ENCODE assay signal across 14 cellular contexts in genomic region chr16:30337964-30338357, GRCh38. TPM values are rescaled to one million over a fixed set of nuclear protein-coding genes. Genes with fewer than 3 reads are reported as not detected.
DNase-seq lines count a peak whose midpoint lies in the region; ATAC-seq and TF ChIP-seq lines count a peak whose summit lies in the region.
"Not testable (repeated sequence)": the region's sequence is repeated elsewhere in the genome, so short reads cannot be mapped to it uniquely, and the experiment has no call there.
"Had no signal": no experiment of that assay in that cellular context is flagged by ENCODE, and none has a peak within 500 bp of the region (broad histone marks: within the 10 kb centered on the region; RNA-seq: fewer than 3 reads in every experiment).

No MANE protein-coding gene starts in this region.

- H3K4me3 Mint-ChIP-seq in natural killer cell: peak overlapping the region; percentile 25
- H3K4me3 Mint-ChIP-seq in progenitor cell of endocrine pancreas (ENCODE audit: low read depth): not testable (repeated sequence)

- H3K9me2 ChIP-seq in OCI-LY1 (ENCODE audit: low read depth, low read length): not testable (repeated sequence)

- not testable (repeated sequence) for H2AFZ ChIP-seq in OCI-LY1 (ENCODE audit: low read length)

- H3K4me1 Mint-ChIP-seq in natural killer cell: peaks cover 16% of the 10 kb centered on the region in 2 donors
- H3K4me1 Mint-ChIP-seq in progenitor cell of endocrine pancreas (ENCODE audit: low read depth): not testable (repeated sequence)

- H3K79me2 ChIP-seq in OCI-LY1 (ENCODE audit: insufficient read depth, low read length): not testable (repeated sequence)

- not testable (repeated sequence) for H4K20me1 ChIP-seq in BLaER1; OCI-LY1 (ENCODE audit: insufficient read depth, low read length)

- intact Hi-C loops in dorsolateral prefrontal cortex (cut with DNase I): loop anchor here (2.0 to 5.0 kb wide), 3 partner anchors 13 to 44 kb away; partner anchors contain the start of gene SEPTIN1 (in 1 of the 2)
- intact Hi-C loops in natural killer cell (cut with micrococcal nuclease): not testable (repeated sequence)

- H3K27ac Mint-ChIP-seq in natural killer cell: not testable (repeated sequence)
- peak overlapping the region; percentile 64 for H3K27ac Mint-ChIP-seq in progenitor cell of endocrine pancreas

- DNase-seq in dorsolateral prefrontal cortex; natural killer cell; progenitor cell of endocrine pancreas (ENCODE audit: low spot score, unreplicated experiment): not testable (repeated sequence)

- not testable (repeated sequence) for ATAC-seq in natural killer cell

- not testable (repeated sequence) for H3K27ac ChIP-seq in BLaER1
- peak overlapping the region; percentile 96 for H3K27ac ChIP-seq in OCI-LY1 (ENCODE audit: low read depth, low read length, poor library complexity, severe bottlenecking)
- peak overlapping the region; percentile 68 for H3K27ac ChIP-seq in angular gyrus (ENCODE audit: low read depth, low read length)
- peak overlapping the region in 57 of 59 donors; percentile 13 to 91 (median 77) for H3K27ac ChIP-seq in dorsolateral prefrontal cortex
- peak overlapping the region; percentile 79 to 85 for H3K27ac ChIP-seq in liver (ENCODE audit: low read depth in 1 of 2, low read length in 2 of 2)
- H3K27ac ChIP-seq in temporal lobe (ENCODE audit: low read depth, low read length): peak overlapping the region; percentile 50

- H3K36me3 ChIP-seq in BLaER1; OCI-LY1 (ENCODE audit: insufficient read depth, low read length); liver (ENCODE audit: control insufficient read depth in 4 of 4, insufficient read depth in 3 of 4, low read depth in 1 of 4, low read length in 3 of 4): not testable (repeated sequence)

- H3K4me1 ChIP-seq in BLaER1: peaks cover 54% of the 10 kb centered on the region
- H3K4me1 ChIP-seq in OCI-LY1 (ENCODE audit: insufficient read depth, low read length, severe bottlenecking): peaks cover 66% of the 10 kb centered on the region
- peaks cover 6 to 28% (median 19%) of the 10 kb centered on the region in 4 donors for H3K4me1 ChIP-seq in liver (ENCODE audit: control insufficient read depth in 4 of 4, insufficient read depth in 4 of 4, low read length in 3 of 4)

- not testable (repeated sequence) for H3K27me3 ChIP-seq in BLaER1; OCI-LY1 (ENCODE audit: insufficient read depth, low read length); dorsolateral prefrontal cortex; liver (ENCODE audit: control insufficient read depth in 4 of 4, insufficient read depth in 4 of 4, low read length in 3 of 4)

- not testable (repeated sequence) for H3K9me3 ChIP-seq in BLaER1; OCI-LY1 (ENCODE audit: low read length); liver (ENCODE audit: control insufficient read depth in 4 of 4, low read length in 3 of 4)

- WGBS in liver: 94% methylated on average over 10 of the region's 10 CpGs

- not testable (repeated sequence) for TF ChIP-seq CTCF in OCI-LY1 (IDR thresholded peaks at IDR 0.05; ENCODE audit: low read length); dorsolateral prefrontal cortex (IDR thresholded peaks at IDR 0.05 in 54 of 56, conservative IDR thresholded peaks at IDR 0.05 in 2 of 56; ENCODE audit: low read depth in 1 of 56, partially characterized antibody in 56 of 56); liver (IDR thresholded peaks at IDR 0.05; ENCODE audit: low read depth, low read length, missing input control); natural killer cell (IDR thresholded peaks at IDR 0.05); progenitor cell of endocrine pancreas (IDR thresholded peaks at IDR 0.05; ENCODE audit: unreplicated experiment)

- H3K36me3 Mint-ChIP-seq in natural killer cell; progenitor cell of endocrine pancreas (ENCODE audit: insufficient read depth): not testable (repeated sequence)

- H3K4me3 ChIP-seq in BLaER1; OCI-LY1 (ENCODE audit: low read depth, low read length, poor library complexity, severe bottlenecking); dorsolateral prefrontal cortex; liver (ENCODE audit: low read depth in 1 of 3, low read length in 3 of 3): not testable (repeated sequence)

- H3K4me2 ChIP-seq in BLaER1 (peak overlapping the region; percentile 50; the same call in 1 of the 2 replicates), OCI-LY1 (ENCODE audit: low read length) (peak overlapping the region; percentile 18; the same call in 1 of the 2 replicates)

- TF ChIP-seq RAD21 in liver (IDR thresholded peaks at IDR 0.05): not testable (repeated sequence)

- not testable (repeated sequence) for H3F3A ChIP-seq in OCI-LY1 (ENCODE audit: insufficient read depth, low read length)

- not testable (repeated sequence) for H3K9me3 Mint-ChIP-seq in natural killer cell; progenitor cell of endocrine pancreas (ENCODE audit: low read depth)

- H3K27me3 Mint-ChIP-seq in natural killer cell (ENCODE audit: low read depth in 2 of 2); progenitor cell of endocrine pancreas: not testable (repeated sequence)

- not testable (repeated sequence) for H3K9ac ChIP-seq in BLaER1; OCI-LY1 (ENCODE audit: low read length); liver (ENCODE audit: low read depth in 1 of 2, low read length in 2 of 2)

RNA-seq across cellular contexts. Expression of gene CD2BP2, which starts 17.1 kb away (rescaled TPM):
- total RNA-seq in dorsolateral prefrontal cortex: 10 to 100 TPM; 45.0 to 76.5 (median 59.2) TPM
- 10 to 100 TPM; 10.0 TPM for total RNA-seq in liver
- 10 to 100 TPM; 13.4 to 15.4 TPM for polyA plus RNA-seq in liver
- total RNA-seq in natural killer cell: 100 to 1,000 TPM in 1 of 3 donors, 10 to 100 TPM in 2; 79.5 to 104 (median 87.7) TPM
- total RNA-seq in progenitor cell of endocrine pancreas: 76.9 and 78.8 TPM in 2 replicates
- 38.6 TPM for total RNA-seq in temporal lobe

RNA-seq across cellular contexts. Expression of gene TBC1D10B, which starts 32.3 kb away (rescaled TPM):
- 10 to 100 TPM; 50.3 to 87.6 (median 67.1) TPM for total RNA-seq in dorsolateral prefrontal cortex
- 10 to 100 TPM; 16.1 to 16.5 TPM for total RNA-seq in liver
- 1 to 10 TPM; 3.6 to 9.2 TPM for polyA plus RNA-seq in liver
- 10 to 100 TPM; 43.0 to 55.3 (median 50.2) TPM for total RNA-seq in natural killer cell
- 51.0 and 51.8 TPM in 2 replicates for total RNA-seq in progenitor cell of endocrine pancreas
- total RNA-seq in temporal lobe: 28.8 TPM

RNA-seq across cellular contexts. Expression of gene MYL11, which starts 36.6 kb away (rescaled TPM):
- total RNA-seq in dorsolateral prefrontal cortex (1 to 10 TPM in 12 of 120 experiments, under 1 TPM in 1, not detected in 107; 0.95 to 3.8 (median 2.0) TPM), liver (under 1 TPM in 1 of 2 donors, not detected in 1; 0.70 TPM), natural killer cell (1 to 10 TPM; 2.9 to 8.0 (median 7.2) TPM), progenitor cell of endocrine pancreas (2.6 and 3.5 TPM in 2 replicates), temporal lobe (not detected)
- not detected for polyA plus RNA-seq in liver
- total RNA-seq: B cell, Calu3, Daoy, GM23338, H4 had no signal
- polyA plus RNA-seq: AG04450 had no signal

RNA-seq across cellular contexts. Expression of gene SEPTIN1, which starts 44.4 kb away (rescaled TPM):
- 1 to 10 TPM; 1.6 to 8.3 (median 4.0) TPM for total RNA-seq in dorsolateral prefrontal cortex
- total RNA-seq in liver: 1 to 10 TPM in 1 of 2 donors, under 1 TPM in 1; 0.42 to 1.0 TPM
- polyA plus RNA-seq in liver: 1 to 10 TPM; 1.4 to 2.8 TPM
- total RNA-seq in natural killer cell: 100 to 1,000 TPM; 196 to 210 (median 205) TPM
- total RNA-seq in progenitor cell of endocrine pancreas: 2.0 and 2.3 TPM in 2 replicates
- total RNA-seq in temporal lobe: 0.74 TPM
- total RNA-seq: Daoy, H4 had no signal
- polyA plus RNA-seq: AG04450 had no signal

RNA-seq across cellular contexts. Expression of gene ZNF48, which starts 57.3 kb away (rescaled TPM):
- total RNA-seq in dorsolateral prefrontal cortex (10 to 100 TPM; 10.1 to 24.9 (median 16.6) TPM), liver (1 to 10 TPM; 3.2 to 4.7 TPM), natural killer cell (1 to 10 TPM; 5.5 to 7.4 (median 7.1) TPM), progenitor cell of endocrine pancreas (59.7 and 62.6 TPM in 2 replicates), temporal lobe (20.4 TPM)
- 1 to 10 TPM; 2.3 to 3.0 TPM for polyA plus RNA-seq in liver
